11 cellular contexts compared by ENCODE assay signal in genomic region chr7:157008206-157009169, GRCh38. TPM values are rescaled to one million over a fixed set of nuclear protein-coding genes. Genes with fewer than 3 reads are reported as not detected.
A peak's percentile ranks its signal among the peaks of the same experiment; 100 is the strongest.
DNase-seq lines count a peak whose midpoint lies in the region; ATAC-seq and TF ChIP-seq lines count a peak whose summit lies in the region.
"Had no signal": no experiment of that assay in that cellular context is flagged by ENCODE, and none has a peak within 500 bp of the region (broad histone marks: within the 10 kb centered on the region; RNA-seq: fewer than 3 reads in every experiment).

No MANE protein-coding gene starts in this region.

- H3K27me3 ChIP-seq in tibial nerve: peaks cover 2 to 91% of the 10 kb centered on the region in 2 donors

- H3K4me3 Mint-ChIP-seq in brain (peak overlapping the region; percentile 25 to 69 (median 50)), neural crest cell (peak overlapping the region; percentile 43)

- peaks cover 89% of the 10 kb centered on the region for H3K27me3 Mint-ChIP-seq in brain
- peaks cover 87% of the 10 kb centered on the region for H3K27me3 Mint-ChIP-seq in neural crest cell (ENCODE audit: low read depth)

- no peak for TF ChIP-seq POLR2A in tibial nerve (IDR thresholded peaks at IDR 0.05)

- H3K4me3 ChIP-seq in tibial nerve: peak overlapping the region in 1 of 4 donors; percentile 21

- TF ChIP-seq CTCF in GM13977 (IDR thresholded peaks at IDR 0.05; ENCODE audit: extremely low read depth, insufficient read depth, missing control alignments) (no peak), brain (conservative IDR thresholded peaks at IDR 0.05) (no peak), neural crest cell (conservative IDR thresholded peaks at IDR 0.05) (no peak), tibial nerve (IDR thresholded peaks at IDR 0.05) (no peak)

- TF ChIP-seq EP300 in tibial nerve (IDR thresholded peaks at IDR 0.05): no peak

- H3K4me1 Mint-ChIP-seq in brain (peaks cover 16% of the 10 kb centered on the region), neural crest cell (peaks cover 13% of the 10 kb centered on the region)

- H3K4me1 ChIP-seq in tibial nerve: peaks cover 0 to 56% (median 5%) of the 10 kb centered on the region in 4 donors

- no peaks in the 10 kb centered on the region for H3K36me3 Mint-ChIP-seq in brain
- H3K36me3 Mint-ChIP-seq in neural crest cell (ENCODE audit: low read depth): no peaks in the 10 kb centered on the region

- ATAC-seq in HG02938 (IDR thresholded peaks at IDR 0.05; ENCODE audit: unreplicated experiment) (peak; percentile 7), HG03520 (IDR thresholded peaks at IDR 0.05; ENCODE audit: unreplicated experiment) (no peak)
- ATAC-seq: stimulated activated naive CD8-positive, alpha-beta T cell treated with anti-CD3 and anti-CD28 coated beads, Interleukin-15, amount 100 ng/mL, for 72 hours had no signal

- H3K9me3 Mint-ChIP-seq in brain (no peaks in the 10 kb centered on the region), neural crest cell (no peaks in the 10 kb centered on the region)
- H3K9me3 Mint-ChIP-seq: stimulated activated naive CD8-positive, alpha-beta T cell treated with anti-CD3 and anti-CD28 coated beads, Interleukin-15, amount 100 ng/mL, for 72 hours had no signal

- no peaks in the 10 kb centered on the region for H3K36me3 ChIP-seq in tibial nerve
- H3K36me3 ChIP-seq: esophagus squamous epithelium had no signal

- H3K9me3 ChIP-seq in tibial nerve: no peaks in the 10 kb centered on the region
- H3K9me3 ChIP-seq: esophagus squamous epithelium had no signal

- H3K27ac ChIP-seq in tibial nerve: peak overlapping the region in 1 of 4 donors; percentile 59
- H3K27ac ChIP-seq: esophagus squamous epithelium had no signal

- no peak overlapping the region for H3K27ac Mint-ChIP-seq in brain
- H3K27ac Mint-ChIP-seq in neural crest cell (ENCODE audit: unreplicated experiment): no peak overlapping the region
- H3K27ac Mint-ChIP-seq: stimulated activated naive CD8-positive, alpha-beta T cell treated with anti-CD3 and anti-CD28 coated beads, Interleukin-15, amount 100 ng/mL, for 72 hours had no signal

- DNase-seq in GM13977 (ENCODE audit: low spot score) (peak; percentile 41), neural crest cell (ENCODE audit: low read depth, low spot score) (no peak), middle frontal gyrus (ENCODE audit: extremely low spot score, low spot score) (no peak), tibial nerve (ENCODE audit: low spot score in 2 of 2) (no peak)
- no peak for DNase-seq in activated effector memory CD4-positive, alpha-beta T cell treated with Interleukin-2 at 50 U/mL for 16 hours
- DNase-seq: amniotic stem cell; esophagus squamous epithelium; stimulated activated naive CD8-positive, alpha-beta T cell treated with anti-CD3 and anti-CD28 coated beads, Interleukin-15, amount 100 ng/mL, for 72 hours had no signal

- WGBS in tibial nerve, 2 donors: 5 to 6% methylated on average over 30 to 32 of the region's 35 CpGs

- in situ Hi-C loops in GM13977 (cut with MboI; ENCODE audit: low pct_unique_long_range_greater_than_20kb, low sequenced_read_pairs, unreplicated experiment): loop anchor here (25.0 kb wide), 2 partner anchors 1221 to 1546 kb away; partner anchors contain the start of gene EN2

RNA-seq across cellular contexts. Expression of gene MNX1, which starts 2.0 kb away (rescaled TPM):
- polyA plus RNA-seq in brain (ENCODE audit: insufficient read depth, low read depth, low replicate concordance): 2.5 TPM
- total RNA-seq in neural crest cell (0.14 and 0.34 TPM in 2 replicates), tibial nerve (not detected)

RNA-seq across cellular contexts. Expression of gene NOM1, which starts 59.0 kb away (rescaled TPM):
- 4.8 TPM for polyA plus RNA-seq in brain (ENCODE audit: insufficient read depth, low read depth, low replicate concordance)
- total RNA-seq in neural crest cell: 25.2 and 28.2 TPM in 2 replicates
- 10 to 100 TPM; 23.3 to 41.5 (median 25.3) TPM for total RNA-seq in tibial nerve
